Comparison of ENCODE assay signal across 24 cellular contexts in genomic region chr7:6529643-6530042, GRCh38. TPM values are rescaled to one million over a fixed set of nuclear protein-coding genes. Genes with fewer than 3 reads are reported as not detected.
DNase-seq lines count a peak whose midpoint lies in the region; ATAC-seq lines count a peak whose summit lies in the region.
"Had no signal": no experiment of that assay in that cellular context is flagged by ENCODE, and none has a peak within 500 bp of the region (broad histone marks: within the 10 kb centered on the region; RNA-seq: fewer than 3 reads in every experiment).

No MANE protein-coding gene starts in this region.

- ATAC-seq in activated naive CD4-positive, alpha-beta T cell treated with anti-CD3 and anti-CD28 coated beads, Interleukin-2, amount 50 U/mL, for 72 hours, result no peak
- ATAC-seq in T-helper 17 cell, result no peak
- no peak for ATAC-seq in stimulated activated naive CD8-positive, alpha-beta T cell treated with anti-CD3 and anti-CD28 coated beads, Interleukin-15, amount 100 ng/mL, for 72 hours
- ATAC-seq in HG02970 (IDR thresholded peaks at IDR 0.05; ENCODE audit: low FRiP score, unreplicated experiment), result no peak

- CTCF ChIA-PET in activated naive CD4-positive, alpha-beta T cell treated with anti-CD3 and anti-CD28 coated beads for 36 hours (lab: Charles Lee), result no interaction called here

- no peaks in the 10 kb centered on the region for H3K9me3 ChIP-seq in T-helper 17 cell (ENCODE audit: control insufficient read depth, low read length, poor library complexity, severe bottlenecking)
- H3K9me3 ChIP-seq: breast epithelium, neutrophil, SJSA1 had no signal

- H3K4me1 Mint-ChIP-seq in activated naive CD4-positive, alpha-beta T cell treated with anti-CD3 and anti-CD28 coated beads for 36 hours (ENCODE audit: low read depth), result peaks cover 19% of the 10 kb centered on the region
- H3K4me1 Mint-ChIP-seq in T-helper 17 cell, result peaks cover 13% of the 10 kb centered on the region
- peaks cover 51% of the 10 kb centered on the region for H3K4me1 Mint-ChIP-seq in stimulated activated naive CD8-positive, alpha-beta T cell treated with anti-CD3 and anti-CD28 coated beads, Interleukin-15, amount 100 ng/mL, for 72 hours

- intact Hi-C loops in activated naive CD4-positive, alpha-beta T cell treated with anti-CD3 and anti-CD28 coated beads for 36 hours (cut with micrococcal nuclease), result loop anchor here (2.0 kb wide), 1 partner anchor 19 kb away; no protein-coding TSS in a partner anchor

- H3K36me3 Mint-ChIP-seq in activated naive CD4-positive, alpha-beta T cell treated with anti-CD3 and anti-CD28 coated beads for 36 hours (ENCODE audit: low read depth), result no peaks in the 10 kb centered on the region
- H3K36me3 Mint-ChIP-seq in activated naive CD4-positive, alpha-beta T cell treated with anti-CD3 and anti-CD28 coated beads, Interleukin-2, amount 50 U/mL, for 72 hours, result no peaks in the 10 kb centered on the region
- peaks cover 2% of the 10 kb centered on the region for H3K36me3 Mint-ChIP-seq in T-helper 17 cell (ENCODE audit: low read depth)
- H3K36me3 Mint-ChIP-seq: activated naive CD4-positive, alpha-beta T cell treated with anti-CD3 and anti-CD28 coated beads, Interleukin-2, amount 50 U/mL, for 24 hours had no signal

- no peaks in the 10 kb centered on the region for H3K9me3 Mint-ChIP-seq in activated naive CD4-positive, alpha-beta T cell treated with anti-CD3 and anti-CD28 coated beads for 36 hours
- no peaks in the 10 kb centered on the region for H3K9me3 Mint-ChIP-seq in activated naive CD4-positive, alpha-beta T cell treated with anti-CD3 and anti-CD28 coated beads, Interleukin-2, amount 50 U/mL, for 72 hours
- no peaks in the 10 kb centered on the region for H3K9me3 Mint-ChIP-seq in stimulated activated naive CD8-positive, alpha-beta T cell treated with anti-CD3 and anti-CD28 coated beads, Interleukin-15, amount 100 ng/mL, for 72 hours
- H3K9me3 Mint-ChIP-seq: activated naive CD4-positive, alpha-beta T cell treated with anti-CD3 and anti-CD28 coated beads, Interleukin-2, amount 50 U/mL, for 24 hours; HFFc6 had no signal

- no peak for DNase-seq in activated naive CD4-positive, alpha-beta T cell treated with anti-CD3 and anti-CD28 coated beads for 36 hours
- no peak for DNase-seq in activated naive CD4-positive, alpha-beta T cell treated with anti-CD3 and anti-CD28 coated beads, Interleukin-2, amount 50 U/mL, for 72 hours (ENCODE audit: low spot score in 2 of 2)
- no peak for DNase-seq in T-helper 17 cell
- DNase-seq in left kidney (ENCODE audit: low read depth, low spot score), result peak; percentile 19
- DNase-seq in stimulated activated naive CD8-positive, alpha-beta T cell treated with anti-CD3 and anti-CD28 coated beads, Interleukin-15, amount 100 ng/mL, for 72 hours, result no peak
- no peak for DNase-seq in RKO (ENCODE audit: low spot score)
- no peak for DNase-seq in NCI-H1930 (lab: John Stamatoyannopoulos, UW)
- DNase-seq: activated CD4-positive, CD25-positive, alpha-beta regulatory T cell; activated CD8-positive, alpha-beta memory T cell treated with anti-CD3 and anti-CD28 coated beads, Interleukin-2, amount 50 U/mL, for 4 hours; cortex of kidney; foreskin fibroblast; HFFc6; hippocampal formation; KG1; NCI-H1694 treated with DMSO at 0.1 percent for 48 hours; NCI-H2227 treated with DMSO at 0.1 percent for 48 hours; NCI-H82; PC-9; stimulated activated CD8-positive, alpha-beta memory T cell treated with anti-CD3 and anti-CD28 coated beads, Interleukin-4, amount 100 ng/mL, for 48 hours had no signal

- H3K27ac Mint-ChIP-seq in activated naive CD4-positive, alpha-beta T cell treated with anti-CD3 and anti-CD28 coated beads for 36 hours, result no peak overlapping the region
- H3K27ac Mint-ChIP-seq in activated naive CD4-positive, alpha-beta T cell treated with anti-CD3 and anti-CD28 coated beads, Interleukin-2, amount 50 U/mL, for 72 hours, result no peak overlapping the region
- peak overlapping the region; percentile 34 for H3K27ac Mint-ChIP-seq in T-helper 17 cell
- no peak overlapping the region for H3K27ac Mint-ChIP-seq in stimulated activated naive CD8-positive, alpha-beta T cell treated with anti-CD3 and anti-CD28 coated beads, Interleukin-15, amount 100 ng/mL, for 72 hours
- H3K27ac Mint-ChIP-seq: activated naive CD4-positive, alpha-beta T cell treated with anti-CD3 and anti-CD28 coated beads, Interleukin-2, amount 50 U/mL, for 24 hours; HFFc6 had no signal

- H3K27me3 Mint-ChIP-seq in activated naive CD4-positive, alpha-beta T cell treated with anti-CD3 and anti-CD28 coated beads for 36 hours (ENCODE audit: low read depth), result peaks cover 24% of the 10 kb centered on the region
- H3K27me3 Mint-ChIP-seq in T-helper 17 cell, result peaks cover 16% of the 10 kb centered on the region
- peaks cover 60% of the 10 kb centered on the region for H3K27me3 Mint-ChIP-seq in stimulated activated naive CD8-positive, alpha-beta T cell treated with anti-CD3 and anti-CD28 coated beads, Interleukin-15, amount 100 ng/mL, for 72 hours

- H3K4me3 Mint-ChIP-seq in activated naive CD4-positive, alpha-beta T cell treated with anti-CD3 and anti-CD28 coated beads for 36 hours, result peak overlapping the region; percentile 21
- H3K4me3 Mint-ChIP-seq in T-helper 17 cell, result peak overlapping the region; percentile 80
- peak overlapping the region; percentile 82 to 87 for H3K4me3 Mint-ChIP-seq in stimulated activated naive CD8-positive, alpha-beta T cell treated with anti-CD3 and anti-CD28 coated beads, Interleukin-15, amount 100 ng/mL, for 72 hours
- H3K4me3 Mint-ChIP-seq: HFFc6 had no signal

RNA-seq across cellular contexts. Expression of gene GRID2IP, which starts 21.6 kb away (rescaled TPM):
- total RNA-seq in activated naive CD4-positive, alpha-beta T cell treated with anti-CD3 and anti-CD28 coated beads for 36 hours, result under 1 TPM; 0.10 to 0.12 TPM
- under 1 TPM; 0.21 to 0.30 TPM for total RNA-seq in activated naive CD4-positive, alpha-beta T cell treated with anti-CD3 and anti-CD28 coated beads, Interleukin-2, amount 50 U/mL, for 72 hours
- total RNA-seq in T-helper 17 cell, result under 1 TPM; 0.17 to 0.18 TPM
- total RNA-seq: HFFc6, SJSA1 had no signal

RNA-seq across cellular contexts. Expression of gene KDELR2, which starts 45.7 kb away (rescaled TPM):
- 10 to 100 TPM; 57.2 TPM for total RNA-seq in activated naive CD4-positive, alpha-beta T cell treated with anti-CD3 and anti-CD28 coated beads for 36 hours
- 10 to 100 TPM; 55.9 to 59.7 TPM for total RNA-seq in activated naive CD4-positive, alpha-beta T cell treated with anti-CD3 and anti-CD28 coated beads, Interleukin-2, amount 50 U/mL, for 72 hours
- 10 to 100 TPM; 38.3 to 38.4 TPM for total RNA-seq in T-helper 17 cell

RNA-seq across cellular contexts. Expression of gene ZDHHC4, which starts 47.6 kb away (rescaled TPM):
- 10 to 100 TPM; 48.1 to 49.4 TPM for total RNA-seq in activated naive CD4-positive, alpha-beta T cell treated with anti-CD3 and anti-CD28 coated beads for 36 hours
- total RNA-seq in activated naive CD4-positive, alpha-beta T cell treated with anti-CD3 and anti-CD28 coated beads, Interleukin-2, amount 50 U/mL, for 72 hours, result 10 to 100 TPM; 25.7 to 40.6 TPM
- 10 to 100 TPM; 19.1 to 20.6 TPM for total RNA-seq in T-helper 17 cell

Comparison
In these comparisons a context has a peak if more than half of its experiments do, and no peak if none do; other contexts are left out.
1. H3K4me3 Mint-ChIP-seq: peak in every context shown above with its lines; median percentile 84 in stimulated activated naive CD8-positive, alpha-beta T cell treated with anti-CD3 and anti-CD28 coated beads, Interleukin-15, amount 100 ng/mL, for 72 hours; 80 in T-helper 17 cell; 21 in activated naive CD4-positive, alpha-beta T cell treated with anti-CD3 and anti-CD28 coated beads for 36 hours.